ENCODE assay signal across 11 cellular contexts in the genomic region with DNA sequence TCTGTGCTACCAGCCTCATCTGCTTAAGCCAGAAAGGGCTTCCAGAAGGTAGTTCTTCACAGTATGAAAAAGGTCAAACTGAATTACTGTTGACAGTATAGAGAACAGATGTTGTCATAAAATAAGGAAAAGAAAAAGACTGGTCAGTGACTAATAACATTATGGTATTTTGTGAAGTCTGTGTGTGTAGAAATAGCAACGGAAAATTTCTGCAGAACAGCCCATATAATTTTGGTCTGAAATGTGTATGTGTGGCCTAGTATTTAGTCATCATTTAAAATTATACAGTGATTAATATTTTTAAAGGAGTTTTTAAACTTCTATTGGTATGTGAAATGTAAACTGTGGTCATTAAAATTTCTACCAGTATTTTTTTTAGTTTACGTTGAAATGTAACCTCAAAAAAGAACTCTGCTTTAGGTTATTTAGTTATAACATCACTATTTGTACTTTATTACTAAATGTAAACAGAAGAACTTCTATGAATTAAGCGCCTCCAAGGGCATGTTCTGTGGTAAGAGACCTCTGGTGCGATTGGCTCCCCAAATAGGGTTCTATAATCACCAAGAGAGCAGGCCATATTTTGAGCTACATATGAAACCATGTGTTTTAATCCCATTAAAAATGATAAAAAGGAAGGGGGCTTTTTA. TPM values are rescaled to one million over a fixed set of nuclear protein-coding genes. Genes with fewer than 3 reads are reported as not detected.
A peak's percentile ranks its signal among the peaks of the same experiment; 100 is the strongest.
DNase-seq lines count a peak whose midpoint lies in the region; ATAC-seq and TF ChIP-seq lines count a peak whose summit lies in the region.
"Had no signal": no experiment of that assay in that cellular context is flagged by ENCODE, and none has a peak within 500 bp of the region (broad histone marks: within the 10 kb centered on the region; RNA-seq: fewer than 3 reads in every experiment).

No MANE protein-coding gene starts in this region.

- H3K4me3 ChIP-seq in ascending aorta (no peak overlapping the region), left ventricle myocardium inferior (no peak overlapping the region), stomach (no peak overlapping the region)
- H3K4me3 ChIP-seq: BLaER1, SJCRH30 had no signal

- no peaks in the 10 kb centered on the region for H3K27me3 Mint-ChIP-seq in activated CD4-positive, alpha-beta T cell treated with anti-CD3 and anti-CD28 coated beads for 36 hours

- intact Hi-C loops in activated CD4-positive, alpha-beta T cell treated with anti-CD3 and anti-CD28 coated beads for 36 hours (cut with DNase I, micrococcal nuclease), result loop anchor here in 1 of 2 experiments (5.0 kb wide), 1 partner anchor 738 kb away; no protein-coding TSS in a partner anchor
- intact Hi-C loops in ascending aorta (cut with DNase I), result no loop called here
- intact Hi-C loops in left ventricle myocardium inferior (cut with micrococcal nuclease), result no loop called here
- intact Hi-C loops in stomach (cut with DNase I; ENCODE audit: low total_unique reads), result no loop called here

- DNase-seq in activated CD4-positive, alpha-beta T cell treated with anti-CD3 and anti-CD28 coated beads for 36 hours, result no peak
- no peak for DNase-seq in activated CD4-positive, alpha-beta T cell treated with anti-CD3 and anti-CD28 coated beads, Interleukin-2, amount 50 U/mL, for 48 hours
- no peak for DNase-seq in ascending aorta (ENCODE audit: low spot score in 2 of 2)
- DNase-seq in stimulated activated naive CD8-positive, alpha-beta T cell treated with anti-CD3 and anti-CD28 coated beads, Interleukin-15, Interleukin-2, amounts not matched to agents 100 U/mL and 50 U/mL, for 24 hours, result no peak
- no peak for DNase-seq in NCI-H2107 treated with DMSO at 0.1 percent for 48 hours (lab: John Stamatoyannopoulos, UW; ENCODE audit: unreplicated experiment)
- no peak for DNase-seq in left ventricle myocardium inferior
- DNase-seq in stomach, result no peak
- DNase-seq: SJCRH30 had no signal

- H3K4me1 ChIP-seq in ascending aorta, result peaks cover 0 to 26% of the 10 kb centered on the region in 2 donors
- H3K4me1 ChIP-seq in left ventricle myocardium inferior, result peaks cover 39% of the 10 kb centered on the region
- H3K4me1 ChIP-seq in stomach, result peaks cover 0 to 49% (median 17%) of the 10 kb centered on the region in 4 donors
- H3K4me1 ChIP-seq: BLaER1 had no signal

- peak overlapping the region; percentile 24 for H3K4me3 Mint-ChIP-seq in activated CD4-positive, alpha-beta T cell treated with anti-CD3 and anti-CD28 coated beads for 36 hours

- peaks cover 36% of the 10 kb centered on the region for H3K36me3 Mint-ChIP-seq in activated CD4-positive, alpha-beta T cell treated with anti-CD3 and anti-CD28 coated beads for 36 hours (ENCODE audit: low read depth)

- H3K27ac ChIP-seq in ascending aorta (peak overlapping the region; percentile 25 to 37), left ventricle myocardium inferior (replicated peaks) (no peak overlapping the region), stomach (peak overlapping the region in 2 of 5 donors; percentile 9 to 64)
- H3K27ac ChIP-seq: BLaER1, SJCRH30 had no signal

- no peaks in the 10 kb centered on the region for H3K9me3 Mint-ChIP-seq in activated CD4-positive, alpha-beta T cell treated with anti-CD3 and anti-CD28 coated beads for 36 hours (ENCODE audit: low read depth)

- CTCF ChIA-PET in activated CD4-positive, alpha-beta T cell treated with anti-CD3 and anti-CD28 coated beads for 36 hours (lab: Charles Lee), result interaction anchor here (0.6 to 2.6 kb wide), 6 partner anchors 41 to 186 kb away, joined by 3 to 10 read pairs (median 4); a partner anchor contains a TSS

- H3K27ac Mint-ChIP-seq in activated CD4-positive, alpha-beta T cell treated with anti-CD3 and anti-CD28 coated beads for 36 hours, result peak overlapping the region; percentile 88

- H3K27me3 ChIP-seq in ascending aorta, result no peaks in the 10 kb centered on the region
- H3K27me3 ChIP-seq in left ventricle myocardium inferior (ENCODE audit: low read depth), result no peaks in the 10 kb centered on the region
- no peaks in the 10 kb centered on the region for H3K27me3 ChIP-seq in stomach
- H3K27me3 ChIP-seq: BLaER1, SJCRH30 had no signal

- H3K9me3 ChIP-seq in ascending aorta (no peaks in the 10 kb centered on the region), left ventricle myocardium inferior (replicated peaks) (no peaks in the 10 kb centered on the region), stomach (no peaks in the 10 kb centered on the region)
- H3K9me3 ChIP-seq: SJCRH30 had no signal

- TF ChIP-seq EP300 in stomach (IDR thresholded peaks at IDR 0.05), result no peak

- TF ChIP-seq CTCF in ascending aorta (IDR thresholded peaks at IDR 0.05) (no peak), left ventricle myocardium inferior (IDR thresholded peaks at IDR 0.05; ENCODE audit: borderline replicate concordance) (no peak), stomach (IDR thresholded peaks at IDR 0.05) (no peak)

- H3K4me1 Mint-ChIP-seq in activated CD4-positive, alpha-beta T cell treated with anti-CD3 and anti-CD28 coated beads for 36 hours, result peaks cover 78% of the 10 kb centered on the region

- no peak for ATAC-seq in activated CD4-positive, alpha-beta T cell treated with anti-CD3 and anti-CD28 coated beads for 36 hours
- peak; percentile 28 for ATAC-seq in HG03135 (IDR thresholded peaks at IDR 0.05; ENCODE audit: unreplicated experiment)
- ATAC-seq in stimulated activated naive CD8-positive, alpha-beta T cell treated with anti-CD3 and anti-CD28 coated beads, Interleukin-15, Interleukin-2, amounts not matched to agents 100 U/mL and 50 U/mL, for 24 hours, result peak; percentile 5

- TF ChIP-seq POLR2A in stomach (IDR thresholded peaks at IDR 0.05), result no peak

- WGBS in stomach, 5 donors, result 71 to 77% (median 73%) methylated on average over 4 of the region's 4 CpGs

- H3K36me3 ChIP-seq in ascending aorta, result no peaks in the 10 kb centered on the region
- H3K36me3 ChIP-seq in left ventricle myocardium inferior, result peaks cover 6% of the 10 kb centered on the region
- peaks cover 0 to 3% (median 0%) of the 10 kb centered on the region in 4 donors for H3K36me3 ChIP-seq in stomach
- H3K36me3 ChIP-seq: SJCRH30 had no signal

- POLR2A ChIA-PET in activated CD4-positive, alpha-beta T cell treated with anti-CD3 and anti-CD28 coated beads for 36 hours (lab: Charles Lee), result interaction anchor here (0.6 to 2.5 kb wide), 4 partner anchors 11 to 121 kb away, joined by 3 to 19 read pairs (median 8); no protein-coding TSS in a partner anchor

RNA-seq across cellular contexts. Expression of a gene that starts 3.3 kb away (rescaled TPM):
- 10 to 100 TPM; 50.3 to 51.9 TPM for total RNA-seq in activated CD4-positive, alpha-beta T cell treated with anti-CD3 and anti-CD28 coated beads for 36 hours
- 1.1 TPM for total RNA-seq in ascending aorta
- 1.7 TPM for total RNA-seq in left ventricle myocardium inferior
- total RNA-seq in stomach, result 10 to 100 TPM in 4 of 5 donors, under 1 TPM in 1; 0.58 to 24.4 (median 16.4) TPM
- 1 to 10 TPM; 3.0 to 5.8 (median 4.5) TPM for polyA plus RNA-seq in stomach
- total RNA-seq: renal cortical epithelial cell, SJCRH30 had no signal

RNA-seq across cellular contexts. Expression of a gene that starts 52.3 kb away (rescaled TPM):
- total RNA-seq in activated CD4-positive, alpha-beta T cell treated with anti-CD3 and anti-CD28 coated beads for 36 hours, result 1 to 10 TPM; 6.0 to 9.5 TPM
- total RNA-seq in ascending aorta, result not detected
- not detected for total RNA-seq in left ventricle myocardium inferior
- total RNA-seq in stomach, result not detected
- under 1 TPM in 2 of 3 donors, not detected in 1; 0.68 to 0.76 TPM for polyA plus RNA-seq in stomach
- total RNA-seq: renal cortical epithelial cell, SJCRH30 had no signal
